22 cellular contexts compared by ENCODE assay signal in the genomic region with DNA sequence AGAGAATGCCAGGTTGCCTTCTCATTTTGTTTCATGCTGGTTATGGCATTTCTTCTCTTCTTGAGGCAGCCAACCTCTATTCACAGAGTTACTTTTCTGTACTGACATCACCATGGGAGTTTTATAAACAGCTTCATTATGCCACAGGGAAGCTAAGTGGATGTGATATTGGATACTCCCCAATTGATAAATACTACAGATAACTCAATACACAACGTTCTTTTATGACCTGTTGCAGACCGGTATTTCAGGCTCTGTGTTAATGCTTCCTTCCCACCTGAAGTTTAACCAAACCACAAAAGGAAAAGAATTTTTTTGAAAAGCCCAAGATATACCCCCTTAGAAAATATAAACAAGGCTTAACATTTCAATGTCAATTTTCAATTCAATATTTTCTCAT.
"Had no signal": no experiment of that assay in that cellular context is flagged by ENCODE, and none has a peak within 500 bp of the region (broad histone marks: within the 10 kb centered on the region; RNA-seq: fewer than 3 reads in every experiment).

No MANE protein-coding gene starts in this region.

- ATAC-seq: activated CD8-positive, alpha-beta memory T cell treated with anti-CD3 and anti-CD28 coated beads, Interleukin-2, amount 10 ng/mL, durations not matched to agents 7 days and 5 days; activated CD8-positive, alpha-beta T cell treated with anti-CD3 and anti-CD28 coated beads for 36 hours; gastrocnemius medialis; left ventricle myocardium superior; naive thymus-derived CD8-positive, alpha-beta T cell; stimulated activated memory B cell treated with anti-CD40 and anti-IgM and Interleukin-4, amounts not matched to agents 10 μg/mL and 1 μg/mL and 100 μg/mL, for 72 hours had no signal

- DNase-seq: activated CD4-positive, alpha-beta T cell treated with anti-CD3 and anti-CD28 coated beads, Interleukin-2, amount 10 ng/mL, durations not matched to agents 7 days and 5 days; activated CD4-positive, CD25-positive, alpha-beta regulatory T cell treated with anti-CD3 and anti-CD28 coated beads, Interleukin-2, amount 50 U/mL, for 72 hours; activated CD8-positive, alpha-beta memory T cell treated with anti-CD3 and anti-CD28 coated beads, Interleukin-2, amount 10 ng/mL, durations not matched to agents 7 days and 5 days; activated CD8-positive, alpha-beta T cell treated with anti-CD3 and anti-CD28 coated beads for 36 hours; activated effector memory CD4-positive, alpha-beta T cell treated with anti-CD3 and anti-CD28 coated beads, Interleukin-2, amount 50 U/mL, for 16 hours; activated naive CD4-positive, alpha-beta T cell treated with anti-CD3 and anti-CD28 coated beads, Interleukin-2, amount 10 ng/mL, durations not matched to agents 7 days and 5 days; activated T-cell treated with anti-CD3 and anti-CD28 coated beads for 4 hours; cerebellar nuclear complex; endodermal cell; esophagus squamous epithelium; gastrocnemius medialis; hippocampal formation; kidney glomerular epithelial cell; left ventricle myocardium superior; mammary epithelial cell; naive thymus-derived CD8-positive, alpha-beta T cell; retina; sigmoid colon; stimulated activated CD4-positive, alpha-beta T cell treated with anti-CD3 and anti-CD28 coated beads, Interleukin-15, amount 100 ng/mL, for 24 hours; transverse colon; WERI-Rb-1 had no signal
